Comparison of ENCODE assay signal across 1 cellular context in the genomic region with DNA sequence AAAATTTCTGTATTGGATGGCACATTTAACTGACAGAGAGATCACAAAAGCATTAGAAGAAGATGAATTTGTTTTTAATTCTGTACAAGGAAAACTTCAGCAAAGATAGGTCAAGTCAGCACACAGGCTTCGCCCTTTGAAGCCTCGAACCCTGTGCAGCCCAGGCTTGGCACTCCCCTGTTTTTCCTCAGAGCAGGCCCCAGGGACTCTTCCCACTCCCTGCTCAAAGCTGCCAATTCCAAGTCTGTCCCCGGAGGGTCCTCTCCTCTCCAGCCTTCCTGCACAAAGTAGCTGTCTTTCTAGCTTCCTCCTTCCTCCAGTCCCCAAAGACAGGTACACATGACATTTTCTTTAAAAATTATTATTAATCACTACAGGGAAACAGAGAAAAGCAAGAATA.
TF ChIP-seq lines count a peak whose summit lies in the region.

No MANE protein-coding gene starts in this region.

TF ChIP-seq in GM23338, 12 proteins besides CTCF, POLR2A, EP300 and RAD21 (continued from another document):
- no peak for TF ChIP-seq REST (IDR thresholded peaks at IDR 0.05; ENCODE audit: unreplicated experiment)
- no peak for TF ChIP-seq EZH2phosphoT487 (IDR thresholded peaks at IDR 0.05; ENCODE audit: unreplicated experiment)
- no peak for TF ChIP-seq ZNF462 (CRISPR knock-in tag; IDR thresholded peaks at IDR 0.05)
- no peak for TF ChIP-seq EZH2 (IDR thresholded peaks at IDR 0.05; ENCODE audit: low read depth, unreplicated experiment)
- TF ChIP-seq ZNF331 (CRISPR knock-in tag; IDR thresholded peaks at IDR 0.05; ENCODE audit: low read depth) = no peak
- no peak for TF ChIP-seq CREB1 (CRISPR knock-in tag; IDR thresholded peaks at IDR 0.05; ENCODE audit: low read depth)
- no peak for TF ChIP-seq JUNB (IDR thresholded peaks at IDR 0.05; ENCODE audit: unreplicated experiment)
- TF ChIP-seq STAT1 (IDR thresholded peaks at IDR 0.05; ENCODE audit: unreplicated experiment) = no peak
- no peak for TF ChIP-seq POLR2AphosphoS5 (IDR thresholded peaks at IDR 0.05; ENCODE audit: low read depth)
- no peak for TF ChIP-seq NANOG (IDR thresholded peaks at IDR 0.05; ENCODE audit: borderline replicate concordance)
